ENCODE assay signal across 21 cellular contexts in genomic region chr6:107152633-107153032, GRCh38. TPM values are rescaled to one million over a fixed set of nuclear protein-coding genes. Genes with fewer than 3 reads are reported as not detected.
A peak's percentile ranks its signal among the peaks of the same experiment; 100 is the strongest.
DNase-seq lines count a peak whose midpoint lies in the region; ATAC-seq and TF ChIP-seq lines count a peak whose summit lies in the region.
"Had no signal": no experiment of that assay in that cellular context is flagged by ENCODE, and none has a peak within 500 bp of the region (broad histone marks: within the 10 kb centered on the region; RNA-seq: fewer than 3 reads in every experiment).

No MANE protein-coding gene starts in this region.

- H3K4me3 ChIP-seq in foreskin fibroblast (ENCODE audit: low read depth in 1 of 2, low read length in 2 of 2), result no peak overlapping the region
- H3K4me3 ChIP-seq: ascending aorta, ovary, thyroid gland had no signal

- TF ChIP-seq CTCF in foreskin fibroblast (IDR thresholded peaks at IDR 0.05; ENCODE audit: low read depth, low read length), result no peak

- peak; percentile 90 for ATAC-seq in left lobe of liver
- no peak for ATAC-seq in HG02840 (IDR thresholded peaks at IDR 0.05; ENCODE audit: low FRiP score, unreplicated experiment)
- ATAC-seq in HG03442 (IDR thresholded peaks at IDR 0.05; ENCODE audit: unreplicated experiment), result no peak
- ATAC-seq: activated naive CD4-positive, alpha-beta T cell treated with anti-CD3 and anti-CD28 coated beads, Interleukin-2, amount 50 U/mL, for 72 hours; effector memory CD8-positive, alpha-beta T cell; naive thymus-derived CD8-positive, alpha-beta T cell; stimulated activated naive B cell treated with anti-CD40 and anti-IgM and Interleukin-4, amounts not matched to agents 10 μg/mL and 1 μg/mL and 100 μg/mL, for 72 hours had no signal

- peak; percentile 74 for DNase-seq in DMS53 treated with DMSO at 0.1 percent for 48 hours (lab: John Stamatoyannopoulos, UW; ENCODE audit: unreplicated experiment)
- DNase-seq in SW480 (ENCODE audit: low spot score), result peak; percentile 59
- no peak for DNase-seq in left lobe of liver (ENCODE audit: low spot score)
- peak; percentile 95 for DNase-seq in renal cortical epithelial cell (ENCODE audit: low read depth)
- no peak for DNase-seq in cerebellar cortex (ENCODE audit: low spot score)
- DNase-seq in foreskin fibroblast, result no peak
- DNase-seq: activated CD4-positive, CD25-positive, alpha-beta regulatory T cell treated with anti-CD3 and anti-CD28 coated beads, Interleukin-2, amount 50 U/mL, for 72 hours; CD8-positive, alpha-beta memory T cell; effector memory CD8-positive, alpha-beta T cell; mammary epithelial cell; naive thymus-derived CD8-positive, alpha-beta T cell; NCI-H1105; NCI-H524; ovary; stimulated activated CD4-positive, alpha-beta T cell treated with anti-CD3 and anti-CD28 coated beads, Interleukin-1b, Interleukin-23, amount 100 ng/mL, for 48 hours; stimulated activated naive B cell treated with anti-CD40 and anti-IgM and Interleukin-4, amounts not matched to agents 10 μg/mL and 1 μg/mL and 100 μg/mL, for 72 hours; thyroid gland had no signal

RNA-seq across cellular contexts. Expression of gene BEND3, which starts 37.3 kb away (rescaled TPM):
- 0.75 TPM for total RNA-seq in left lobe of liver
- 4.0 and 6.8 TPM in 2 replicates for total RNA-seq in renal cortical epithelial cell

Comparison
In these comparisons a context has a peak if more than half of its experiments do, and no peak if none do; other contexts are left out.
1. DNase-seq: peak in DMS53 treated with DMSO at 0.1 percent for 48 hours (single experiment), SW480 (single experiment) and renal cortical epithelial cell (single experiment); none in left lobe of liver (single experiment), cerebellar cortex (single experiment) and foreskin fibroblast (0 of 2).